In the genomic region with DNA sequence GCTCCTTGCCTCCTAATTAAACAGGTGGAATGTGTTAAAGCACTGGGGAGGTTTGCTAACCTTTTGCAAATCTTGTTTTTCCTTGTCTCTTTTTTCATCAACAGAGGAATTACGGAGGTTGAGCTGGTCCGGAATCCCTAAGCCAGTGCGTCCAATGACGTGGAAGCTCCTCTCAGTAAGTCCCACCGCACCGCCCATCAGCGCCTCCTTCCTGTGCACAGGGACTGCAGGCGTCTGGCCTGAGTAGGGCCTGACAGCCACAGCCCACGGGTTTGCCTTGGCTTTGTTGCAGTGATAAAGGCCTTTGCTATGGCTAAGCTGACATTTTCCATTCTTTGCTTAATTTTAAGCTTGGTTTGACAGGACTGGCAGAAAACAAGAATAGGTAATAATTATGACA, we compare ENCODE assay signal across 24 cellular contexts.
A peak's percentile ranks its signal among the peaks of the same experiment; 100 is the strongest.
DNase-seq lines count a peak whose midpoint lies in the region; ATAC-seq, FAIRE-seq and TF ChIP-seq lines count a peak whose summit lies in the region.
"Had no signal": no experiment of that assay in that cellular context is flagged by ENCODE, and none has a peak within 500 bp of the region (broad histone marks: within the 10 kb centered on the region; RNA-seq: fewer than 3 reads in every experiment).

No MANE protein-coding gene starts in this region.

- peaks cover 5% of the 10 kb centered on the region; the same call in 2 of the 3 replicates for H3K36me3 Mint-ChIP-seq in GM23338 (ENCODE audit: low read depth)

- no peaks in the 10 kb centered on the region; the same call in 1 of the 2 replicates for H3K4me1 ChIP-seq in GM23338 (ENCODE audit: insufficient read depth)
- H3K4me1 ChIP-seq in Panc1 (ENCODE audit: control insufficient read depth, insufficient read depth, low read length) = no peaks in the 10 kb centered on the region
- H3K4me1 ChIP-seq in H1 (replicated peaks in 1 of 4; ENCODE audit: control insufficient read depth in 3 of 4, insufficient read depth in 4 of 4, low read length in 3 of 4) = peaks cover 0 to 5% (median 0%) of the 10 kb centered on the region in 4 experiments; a peak in 2 of 7 replicates
- H3K4me1 ChIP-seq in trophoblast cell (ENCODE audit: control insufficient read depth in 1 of 2, insufficient read depth in 2 of 2, low read length in 2 of 2) = no peaks in the 10 kb centered on the region
- no peaks in the 10 kb centered on the region for H3K4me1 ChIP-seq in left lung
- H3K4me1 ChIP-seq: Peyer's patch, SJSA1, uterus had no signal

- H4K91ac ChIP-seq in H1 (replicated peaks; ENCODE audit: insufficient read length, low read length) = no peak overlapping the region
- no peak overlapping the region for H4K91ac ChIP-seq in trophoblast cell (ENCODE audit: low read depth, low read length)

- H3K36me3 ChIP-seq in GM23338 (ENCODE audit: insufficient read depth) (no peaks in the 10 kb centered on the region), Panc1 (ENCODE audit: control insufficient read depth, insufficient read depth, low read length) (no peaks in the 10 kb centered on the region), H1 (ENCODE audit: control insufficient read depth in 2 of 4, insufficient read depth in 4 of 4, low read length in 3 of 4) (no peaks in the 10 kb centered on the region; a peak in 1 of 8 replicates), trophoblast cell (ENCODE audit: control insufficient read depth in 1 of 2, insufficient read depth in 2 of 2, low read length in 2 of 2) (peaks cover 0 to 2% of the 10 kb centered on the region in 2 experiments), left lung (peaks cover 0 to 20% of the 10 kb centered on the region in 2 donors)
- H3K36me3 ChIP-seq: SJSA1, uterus had no signal

- H2BK15ac ChIP-seq in H1 (ENCODE audit: low read length) = no peak overlapping the region

- ATAC-seq in GM23338 (peak; percentile 75), Panc1 (0 out of 2 replicates have a peak, but pooled peaks have one; percentile 53), left lung (no peak)

- POLR2A ChIA-PET in Panc1 (lab: Charles Lee) = no interaction called here
- POLR2A ChIA-PET in H1 (lab: Charles Lee; ENCODE audit: partially characterized antibody) = interaction anchor here (1.3 kb wide), 1 partner anchor 116 kb away, joined by 5 read pairs; the partner anchor contains the start of gene TBC1D22A

- TF ChIP-seq RAD21 in H1 (IDR thresholded peaks at IDR 0.05 in 1 of 2, conservative IDR thresholded peaks at IDR 0.05 in 1 of 2; ENCODE audit: low read depth in 2 of 2, low read length in 2 of 2) = 0 out of 4 replicates have a peak, but pooled peaks of 1 of the 2 experiments have one; percentile 15

- H2BK12ac ChIP-seq in H1 (ENCODE audit: low read depth, low read length) (no peak overlapping the region), trophoblast cell (ENCODE audit: low read length) (no peak overlapping the region)

- CTCF ChIA-PET in Panc1 (lab: Charles Lee) (no interaction called here), H1 (lab: Charles Lee; ENCODE audit: partially characterized antibody) (interaction anchor here (0.6 to 4.4 kb wide), 10 partner anchors 14 to 959 kb away, joined by 3 to 16 read pairs (median 4); no protein-coding TSS in a partner anchor)

- H3K23me2 ChIP-seq in H1 (ENCODE audit: low read depth, low read length) = no peaks in the 10 kb centered on the region; the same call in 1 of the 2 replicates

- no peak for TF ChIP-seq EP300 in H1 (IDR thresholded peaks at IDR 0.05; ENCODE audit: borderline replicate concordance in 1 of 2, low read depth in 2 of 2, low read length in 2 of 2)

- no peak overlapping the region for H4K8ac ChIP-seq in H1 (ENCODE audit: extremely low read depth, insufficient read depth, low read length)
- no peak overlapping the region for H4K8ac ChIP-seq in trophoblast cell (ENCODE audit: low read depth, low read length)

- BruUV-seq in Panc1 (replicated peaks; lab: Mats Ljungman, UMichigan) = no TSS peak

- H3K79me2 ChIP-seq in GM23338 (replicated peaks; ENCODE audit: insufficient read depth) = no peaks in the 10 kb centered on the region
- H3K79me2 ChIP-seq in H1 (ENCODE audit: control insufficient read depth in 1 of 2, insufficient read depth in 2 of 2, low read length in 2 of 2) = no peaks in the 10 kb centered on the region
- H3K79me2 ChIP-seq in trophoblast cell (ENCODE audit: control insufficient read depth, insufficient read depth, low read length, poor library complexity) = no peaks in the 10 kb centered on the region

- in situ Hi-C loops in Panc1 (cut with HindIII; ENCODE audit: low pct_unique_long_range_greater_than_20kb, low sequenced_read_pairs) = no loop called here

- H3K27ac ChIP-seq in GM23338 (ENCODE audit: low read depth) = no peak overlapping the region
- H3K27ac ChIP-seq in Panc1 (ENCODE audit: low read length) = no peak overlapping the region
- no peak overlapping the region for H3K27ac ChIP-seq in H1 (ENCODE audit: low read depth, low read length)
- H3K27ac ChIP-seq in trophoblast cell (ENCODE audit: low read depth, low read length) = no peak overlapping the region
- H3K27ac ChIP-seq in left lung = no peak overlapping the region
- H3K27ac ChIP-seq: coronary artery, Peyer's patch, SJSA1, suprapubic skin, uterus had no signal

- H4K12ac ChIP-seq in trophoblast cell (ENCODE audit: low read depth, low read length) = no peak overlapping the region

- H3K27ac Mint-ChIP-seq in GM23338 = no peak overlapping the region

- H3K27me3 Mint-ChIP-seq in GM23338 (ENCODE audit: insufficient read depth, low read depth, poor library complexity) = peaks cover 8% of the 10 kb centered on the region
- H3K27me3 Mint-ChIP-seq: activated B cell treated with CpG ODN at 0.5 μM for 24 hours; CD4-positive, alpha-beta memory T cell had no signal

- H3K4ac ChIP-seq in H1 (replicated peaks; ENCODE audit: insufficient read length, low read depth, low read length) (no peak overlapping the region), trophoblast cell (ENCODE audit: low read depth, low read length) (no peak overlapping the region)

- H3K23ac ChIP-seq in H1 (ENCODE audit: insufficient read length) (no peak overlapping the region), trophoblast cell (ENCODE audit: low read length) (no peak overlapping the region)

- H3K27me3 ChIP-seq in GM23338 (ENCODE audit: insufficient read depth) (no peaks in the 10 kb centered on the region), Panc1 (ENCODE audit: control insufficient read depth, insufficient read depth, low read length) (no peaks in the 10 kb centered on the region), H1 (replicated peaks in 1 of 4; ENCODE audit: control insufficient read depth in 3 of 4, extremely low read depth in 1 of 4, insufficient read depth in 3 of 4, low read length in 3 of 4) (no peaks in the 10 kb centered on the region), trophoblast cell (ENCODE audit: insufficient read depth, low read length) (no peaks in the 10 kb centered on the region), left lung (no peaks in the 10 kb centered on the region)
- H3K27me3 ChIP-seq: Peyer's patch, SJSA1, suprapubic skin, uterus had no signal

- H3F3A ChIP-seq in GM23338 (replicated peaks; ENCODE audit: low read depth) = no peaks in the 10 kb centered on the region

- no peak for TF ChIP-seq POLR2A in H1 (IDR thresholded peaks at IDR 0.05; ENCODE audit: control extremely low read depth in 1 of 2, low read depth in 2 of 2, low read length in 2 of 2)

- H3K4me3 Mint-ChIP-seq in GM23338 = no peak overlapping the region
- H3K4me3 Mint-ChIP-seq: activated B cell treated with CpG ODN at 0.5 μM for 24 hours; CD4-positive, alpha-beta memory T cell; nephron progenitor cell had no signal

- H2BK5ac ChIP-seq in H1 (ENCODE audit: low read depth, low read length) = no peak overlapping the region
- no peak overlapping the region for H2BK5ac ChIP-seq in trophoblast cell (ENCODE audit: low read depth, low read length, poor library complexity)

- H3K4me1 Mint-ChIP-seq in GM23338 = peaks cover 6% of the 10 kb centered on the region

- no peak for FAIRE-seq in H1 (lab: Jason Lieb, UNC)
- FAIRE-seq: GM18507, HTR-8/SVneo had no signal

- H3K9me3 ChIP-seq in Panc1 (ENCODE audit: control insufficient read depth, insufficient read depth, low read depth, low read length) (no peaks in the 10 kb centered on the region), H1 (ENCODE audit: insufficient read depth in 2 of 2, low read depth in 1 of 2, low read length in 1 of 2) (no peaks in the 10 kb centered on the region), trophoblast cell (ENCODE audit: insufficient read depth, low read depth, low read length) (no peaks in the 10 kb centered on the region), left lung (no peaks in the 10 kb centered on the region)
- H3K9me3 ChIP-seq: Peyer's patch, SJSA1, suprapubic skin, uterus had no signal

- DNase-seq in GM23338 (ENCODE audit: low spot score) (peak; percentile 52), Panc1 (ENCODE audit: low read depth, low spot score) (no peak), H1 (ENCODE audit: low read depth in 1 of 2, low spot score in 2 of 2) (no peak), trophoblast cell (peak; percentile 20 to 61), hepatic stellate cell (ENCODE audit: low spot score) (no peak), NCI-H2196 treated with DMSO at 0.1 percent for 48 hours (lab: John Stamatoyannopoulos, UW; ENCODE audit: unreplicated experiment) (no peak), left lung (no peak)
- DNase-seq: activated B cell treated with CpG ODN at 0.5 μM for 24 hours; activated CD4-positive, alpha-beta T cell treated with anti-CD3 and anti-CD28 coated beads, Interleukin-2, amount 50 U/mL, for 48 hours; activated gamma-delta T cell treated with Interleukin-2 at 50 U/mL for 16 hours; activated T-cell treated with anti-CD3 and anti-CD28 coated beads for 4 hours; CD4-positive, alpha-beta memory T cell; midbrain; NCI-H1048; NCI-H2029 treated with DMSO at 0.1 percent for 48 hours; nephron progenitor cell; NK-92 treated with Interleukin-12 subunit alpha and Interleukin-12 subunit beta, amount 100 ng/mL, for 24 hours; uterus had no signal

- no peak overlapping the region for H3K14ac ChIP-seq in H1 (ENCODE audit: insufficient read length)
- H3K14ac ChIP-seq in trophoblast cell (ENCODE audit: low read length) = no peak overlapping the region

- no peak overlapping the region for H2BK20ac ChIP-seq in H1 (ENCODE audit: low read length)

- H2BK120ac ChIP-seq in H1 (replicated peaks; ENCODE audit: low read depth, low read length) = no peak overlapping the region
- H2BK120ac ChIP-seq in trophoblast cell (ENCODE audit: insufficient read depth, low read length, poor library complexity) = no peak overlapping the region

- H3K79me1 ChIP-seq in H1 (ENCODE audit: low read depth, low read length) = peaks cover 8% of the 10 kb centered on the region; the same call in 1 of the 2 replicates
- no peaks in the 10 kb centered on the region for H3K79me1 ChIP-seq in trophoblast cell (ENCODE audit: low read length)

- no peak overlapping the region for H2AFZ ChIP-seq in GM23338
- no peak overlapping the region for H2AFZ ChIP-seq in H1 (ENCODE audit: low read length)
- no peak overlapping the region for H2AFZ ChIP-seq in trophoblast cell (ENCODE audit: insufficient read depth, low read length, poor library complexity)

- H3K18ac ChIP-seq in H1 (ENCODE audit: extremely low read depth, low read length) = no peak overlapping the region
- H3K18ac ChIP-seq in trophoblast cell (ENCODE audit: low read length) = no peak overlapping the region

- H2AK5ac ChIP-seq in H1 (ENCODE audit: low read depth, low read length) (no peak overlapping the region), trophoblast cell (ENCODE audit: low read length) (no peak overlapping the region)

- H3K4me2 ChIP-seq in GM23338 (no peak overlapping the region), H1 (ENCODE audit: insufficient read depth in 1 of 2, low read depth in 2 of 2, low read length in 2 of 2) (no peak overlapping the region), trophoblast cell (ENCODE audit: low read length) (no peak overlapping the region)

- H3K9me3 Mint-ChIP-seq in GM23338 = peaks cover 4% of the 10 kb centered on the region
- H3K9me3 Mint-ChIP-seq: activated B cell treated with CpG ODN at 0.5 μM for 24 hours had no signal

- WGBS in H1 (ENCODE audit: extremely low coverage in 1 of 2, insufficient coverage in 1 of 2, insufficient read length in 1 of 2, insufficient replicate concordance in 2 of 2, low coverage in 1 of 2, low lambda C conversion rate in 2 of 2, missing lambda C conversion rate in 1 of 2), 2 experiments = 81% methylated on average over 9 of the region's 9 CpGs; no CpG with 5 or more reads in 1 of the 2 experiments
- no CpG with 5 or more reads among the region's 9 CpGs for WGBS in trophoblast cell (ENCODE audit: extremely low coverage, insufficient coverage, insufficient read length)

- TF ChIP-seq CTCF in GM23338 (conservative IDR thresholded peaks at IDR 0.05; ENCODE audit: low read depth in 2 of 2) = peak in 1 of 2 experiments; percentile 13; a peak in 1 of 4 replicates
- TF ChIP-seq CTCF in Panc1 (IDR thresholded peaks at IDR 0.05) = no peak
- peak in 2 of 3 experiments; percentile 36 to 44; a peak in 2 of 4 replicates for TF ChIP-seq CTCF in H1 (IDR thresholded peaks at IDR 0.05; ENCODE audit: control extremely low read depth in 1 of 3, insufficient read depth in 1 of 3, low read depth in 1 of 3, low read length in 3 of 3)
- no peak for TF ChIP-seq CTCF in left lung (IDR thresholded peaks at IDR 0.05)

- intact Hi-C loops in Panc1 (cut with micrococcal nuclease; ENCODE audit: unreplicated experiment) = no loop called here
- intact Hi-C loops in left lung (cut with DNase I) = no loop called here

- H4K5ac ChIP-seq in H1 (ENCODE audit: insufficient read length, low read depth, low read length) = no peak overlapping the region

- no peak overlapping the region for H3K56ac ChIP-seq in H1 (replicated peaks; ENCODE audit: insufficient read length, low read depth, low read length)

- no peaks in the 10 kb centered on the region for H4K20me1 ChIP-seq in GM23338 (replicated peaks; ENCODE audit: insufficient read depth)
- H4K20me1 ChIP-seq in H1 (replicated peaks in 1 of 2; ENCODE audit: control insufficient read depth in 1 of 2, insufficient read depth in 2 of 2, low read length in 2 of 2) = peaks cover 0 to 3% of the 10 kb centered on the region in 2 experiments

- H3K4me3 ChIP-seq in GM23338 = no peak overlapping the region
- H3K4me3 ChIP-seq in Panc1 (ENCODE audit: low read depth in 2 of 2, low read length in 2 of 2) = no peak overlapping the region
- H3K4me3 ChIP-seq in H1 (ENCODE audit: extremely low read depth in 1 of 4, insufficient read depth in 2 of 4, low read depth in 3 of 4, low read length in 4 of 4) = no peak overlapping the region
- H3K4me3 ChIP-seq in trophoblast cell (ENCODE audit: low read depth, low read length) = no peak overlapping the region
- H3K4me3 ChIP-seq in left lung = no peak overlapping the region
- H3K4me3 ChIP-seq: coronary artery, Peyer's patch, SJSA1, suprapubic skin, uterus had no signal

- no peaks in the 10 kb centered on the region; the same call in 1 of the 2 replicates for H3K9me2 ChIP-seq in GM23338 (ENCODE audit: insufficient read depth)

- no peak overlapping the region; a peak in 1 of 7 replicates for H3K9ac ChIP-seq in H1 (replicated peaks in 1 of 4; ENCODE audit: extremely low read depth in 1 of 4, low read depth in 3 of 4, low read length in 3 of 4)
- H3K9ac ChIP-seq in trophoblast cell (ENCODE audit: low read length) = no peak overlapping the region

Comparison
In these comparisons a context has a peak if more than half of its experiments do, and no peak if none do; other contexts are left out.
1. DNase-seq: peak in GM23338 (single experiment) and trophoblast cell (2 of 2); none in Panc1 (single experiment), H1 (0 of 2), hepatic stellate cell (single experiment), NCI-H2196 treated with DMSO at 0.1 percent for 48 hours (single experiment) and left lung (0 of 2).
2. CTCF ChIP-seq: peak in H1 (2 of 3); none in Panc1 (single experiment) and left lung (0 of 2).